ENCODE assay signal across 12 cellular contexts in genomic region chr2:82795446-82795845, GRCh38.
DNase-seq lines count a peak whose midpoint lies in the region; ATAC-seq and TF ChIP-seq lines count a peak whose summit lies in the region.
"Had no signal": no experiment of that assay in that cellular context is flagged by ENCODE, and none has a peak within 500 bp of the region (broad histone marks: within the 10 kb centered on the region; RNA-seq: fewer than 3 reads in every experiment).

No MANE protein-coding gene starts in this region.

- DNase-seq in ACHN (peak; percentile 78), HS-5 (ENCODE audit: low read depth) (peak; percentile 67), astrocyte of the cerebellum (ENCODE audit: low read depth) (peak; percentile 42), glomerular visceral epithelial cell (ENCODE audit: extremely low spot score) (peak; percentile 34), type B pancreatic cell (ENCODE audit: extremely low spot score, unreplicated experiment) (no peak), inferior parietal cortex (ENCODE audit: extremely low spot score) (no peak)
- DNase-seq: GF-D8, NCI-H187 treated with DMSO at 0.1 percent for 48 hours, testis had no signal

- H3K27me3 Mint-ChIP-seq in type B pancreatic cell: no peaks in the 10 kb centered on the region
- H3K27me3 Mint-ChIP-seq: B cell had no signal

- no peaks in the 10 kb centered on the region for H3K36me3 Mint-ChIP-seq in type B pancreatic cell

- no peak overlapping the region for H3K4me3 Mint-ChIP-seq in type B pancreatic cell
- H3K4me3 Mint-ChIP-seq: B cell had no signal

- H3K9me3 Mint-ChIP-seq in type B pancreatic cell: no peaks in the 10 kb centered on the region

- H3K27ac Mint-ChIP-seq in type B pancreatic cell: no peak overlapping the region
- H3K27ac Mint-ChIP-seq: B cell had no signal

- H3K4me3 ChIP-seq in astrocyte of the cerebellum (ENCODE audit: low read depth, low read length): no peak overlapping the region
- H3K4me3 ChIP-seq: testis had no signal

- in situ Hi-C loops in ACHN (cut with HindIII; ENCODE audit: low pct_ligation_motif_present, low pct_unique_long_range_greater_than_20kb, low sequenced_read_pairs): no loop called here
- in situ Hi-C loops in astrocyte of the cerebellum (cut with HindIII; ENCODE audit: low sequenced_read_pairs): no loop called here

- no peaks in the 10 kb centered on the region for H3K4me1 Mint-ChIP-seq in type B pancreatic cell (ENCODE audit: unreplicated experiment)
- H3K4me1 Mint-ChIP-seq: B cell had no signal

- ATAC-seq in HG02759 (IDR thresholded peaks at IDR 0.05; ENCODE audit: unreplicated experiment): no peak
- no peak for ATAC-seq in GM21381 (IDR thresholded peaks at IDR 0.05; ENCODE audit: unreplicated experiment)

- TF ChIP-seq CTCF in astrocyte of the cerebellum (IDR thresholded peaks at IDR 0.05; ENCODE audit: low read depth, low read length, missing control alignments): no peak
- TF ChIP-seq CTCF in type B pancreatic cell (conservative IDR thresholded peaks at IDR 0.05): no peak

Comparison
In these comparisons a context has a peak if more than half of its experiments do, and no peak if none do; other contexts are left out.
1. DNase-seq: peak in ACHN (single experiment), HS-5 (single experiment), astrocyte of the cerebellum (single experiment) and glomerular visceral epithelial cell (single experiment); none in type B pancreatic cell (single experiment) and inferior parietal cortex (single experiment).